ENCODE assay signal across 18 cellular contexts in genomic region chr20:53550590-53551187, GRCh38. TPM values are rescaled to one million over a fixed set of nuclear protein-coding genes. Genes with fewer than 3 reads are reported as not detected.
DNase-seq lines count a peak whose midpoint lies in the region; ATAC-seq and TF ChIP-seq lines count a peak whose summit lies in the region.
"Had no signal": no experiment of that assay in that cellular context is flagged by ENCODE, and none has a peak within 500 bp of the region (broad histone marks: within the 10 kb centered on the region; RNA-seq: fewer than 3 reads in every experiment).

No MANE protein-coding gene starts in this region.

- H3K27ac ChIP-seq in HL-60 (replicated peaks) = peak overlapping the region; percentile 37; the same call in 1 of the 2 replicates
- H3K27ac ChIP-seq: GM23248, RWPE1, SK-N-MC had no signal

- no peak for ATAC-seq in activated CD4-positive, CD25-positive, alpha-beta regulatory T cell treated with anti-CD3 and anti-CD28 coated beads, Interleukin-2, amount 50 U/mL, for 24 hours
- no peak for ATAC-seq in HG02981 (IDR thresholded peaks at IDR 0.05; ENCODE audit: unreplicated experiment)

- TF ChIP-seq CTCF in HL-60 (IDR thresholded peaks at IDR 0.05; ENCODE audit: insufficient read depth, low read length) = no peak
- TF ChIP-seq CTCF in fibroblast of the aortic adventitia (IDR thresholded peaks at IDR 0.05; ENCODE audit: insufficient read depth, low read length) = no peak

- no peak overlapping the region for H3K4me3 ChIP-seq in HL-60 (replicated peaks; ENCODE audit: insufficient read depth, low read length)
- no peak overlapping the region for H3K4me3 ChIP-seq in fibroblast of the aortic adventitia (ENCODE audit: low read depth, low read length)
- H3K4me3 ChIP-seq: GM23248, SK-N-MC had no signal

- in situ Hi-C loops in ACHN (cut with HindIII; ENCODE audit: low pct_ligation_motif_present, low pct_unique_long_range_greater_than_20kb, low sequenced_read_pairs) = no loop called here

- DNase-seq in HL-60 (ENCODE audit: low read depth in 1 of 2, low spot score in 1 of 2) (peak in 1 of 2 experiments; percentile 62), MV-4-11 (lab: John Stamatoyannopoulos, UW) (peak; percentile 35), SKM-1 treated with dmso at 0.1 percent for 144 hours (lab: John Stamatoyannopoulos, UW; ENCODE audit: unreplicated experiment) (peak; percentile 56), fibroblast of the aortic adventitia (ENCODE audit: low read depth) (peak; percentile 62), NCI-H748 (lab: John Stamatoyannopoulos, UW; ENCODE audit: unreplicated experiment) (no peak), ACHN (no peak)
- DNase-seq: BE2C; CD4-positive, alpha-beta memory T cell; DMS79; GM23248; NCI-H1092 treated with DMSO at 0.1 percent for 48 hours; NCI-H187 treated with DMSO at 0.1 percent for 48 hours; NCI-H510A treated with DMSO at 0.1 percent for 48 hours; OCI-M1 had no signal

- H3K27me3 ChIP-seq in HL-60 (ENCODE audit: insufficient read depth, poor library complexity, severe bottlenecking) = no peaks in the 10 kb centered on the region
- H3K27me3 ChIP-seq: BE2C had no signal

RNA-seq across cellular contexts. Expression of gene ZNF217, which starts 43.0 kb away (rescaled TPM):
- total RNA-seq in fibroblast of the aortic adventitia (ENCODE audit: low replicate concordance) = 15.8 and 32.3 TPM in 2 replicates

Comparison
In these comparisons a context has a peak if more than half of its experiments do, and no peak if none do; other contexts are left out.
1. DNase-seq: peak in MV-4-11 (single experiment), SKM-1 treated with dmso at 0.1 percent for 144 hours (single experiment) and fibroblast of the aortic adventitia (single experiment); none in NCI-H748 (single experiment) and ACHN (single experiment).